Comparison of ENCODE assay signal across 9 cellular contexts in the genomic region with DNA sequence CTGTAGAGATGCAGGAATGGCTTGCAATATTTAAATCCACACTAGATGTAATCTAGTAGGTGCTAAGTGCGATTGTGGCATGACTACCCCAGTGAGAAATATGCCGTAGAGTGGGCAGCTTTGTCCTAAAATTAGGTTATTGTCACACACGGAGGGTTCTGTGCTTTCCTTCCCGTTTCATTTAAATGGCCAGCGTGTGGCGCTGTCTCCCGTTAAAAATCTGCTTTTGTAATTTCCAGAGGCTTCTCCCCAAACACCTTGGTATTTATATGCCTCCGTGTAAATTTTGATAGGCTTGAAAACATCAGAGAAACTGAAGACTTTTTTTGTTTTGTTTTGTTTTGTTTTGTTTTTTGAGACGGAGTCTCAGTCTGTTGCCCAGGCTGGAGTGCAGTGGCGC. TPM values are rescaled to one million over a fixed set of nuclear protein-coding genes. Genes with fewer than 3 reads are reported as not detected.
A peak's percentile ranks its signal among the peaks of the same experiment; 100 is the strongest.
DNase-seq lines count a peak whose midpoint lies in the region; ATAC-seq and TF ChIP-seq lines count a peak whose summit lies in the region.
"Had no signal": no experiment of that assay in that cellular context is flagged by ENCODE, and none has a peak within 500 bp of the region (broad histone marks: within the 10 kb centered on the region; RNA-seq: fewer than 3 reads in every experiment).

No MANE protein-coding gene starts in this region.

- ATAC-seq in esophagus mucosa = no peak

- H3K4me1 Mint-ChIP-seq in activated T-helper 2 cell treated with anti-CD3 and anti-CD28 coated beads, Interferon-gamma antibody, Interleukin-2, Interleukin-4, amounts not matched to agents 10 μg/mL and 5 μg/mL and 100 μg/mL, durations not matched to agents 14 hours and 24 hours and 36 hours (ENCODE audit: low read depth) = no peaks in the 10 kb centered on the region

- no peaks in the 10 kb centered on the region for H3K9me3 Mint-ChIP-seq in activated T-helper 2 cell treated with anti-CD3 and anti-CD28 coated beads, Interferon-gamma antibody, Interleukin-2, Interleukin-4, amounts not matched to agents 10 μg/mL and 5 μg/mL and 100 μg/mL, durations not matched to agents 14 hours and 24 hours and 36 hours

- no peak overlapping the region for H3K14ac ChIP-seq in mesenchymal stem cell (ENCODE audit: low read length in 2 of 2)

- H3K27ac ChIP-seq in mesenchymal stem cell (ENCODE audit: low read length, poor library complexity, severe bottlenecking) (no peak overlapping the region), tibial nerve (no peak overlapping the region), spleen (no peak overlapping the region)

- H3K36me3 ChIP-seq in mesenchymal stem cell (ENCODE audit: control insufficient read depth in 1 of 2, insufficient read depth in 2 of 2, low read depth in 1 of 2, low read length in 2 of 2) (no peaks in the 10 kb centered on the region), tibial nerve (no peaks in the 10 kb centered on the region), spleen (no peaks in the 10 kb centered on the region)

- peak; percentile 41 for DNase-seq in D341Med (ENCODE audit: low spot score)
- DNase-seq in HFF-Myc (ENCODE audit: extremely low read depth, low read depth) = no peak
- DNase-seq in activated T-helper 2 cell treated with anti-CD3 and anti-CD28 coated beads, Interferon-gamma antibody, Interleukin-2, Interleukin-4, amounts not matched to agents 10 μg/mL and 5 μg/mL and 100 μg/mL, durations not matched to agents 14 hours and 24 hours and 36 hours (ENCODE audit: low spot score) = peak; percentile 10
- DNase-seq in mesenchymal stem cell = peak; percentile 34
- no peak for DNase-seq in ACHN
- no peak for DNase-seq in tibial nerve (ENCODE audit: low spot score in 2 of 2)
- DNase-seq in spleen = no peak

- H2AK5ac ChIP-seq in mesenchymal stem cell (ENCODE audit: low read length, severe bottlenecking) = no peak overlapping the region

- no peak overlapping the region for H2AFZ ChIP-seq in mesenchymal stem cell (ENCODE audit: low read depth, low read length)

- no peak overlapping the region for H4K8ac ChIP-seq in mesenchymal stem cell (ENCODE audit: low read length)

- H4K91ac ChIP-seq in mesenchymal stem cell (ENCODE audit: low read length) = no peak overlapping the region

- H3K4me1 ChIP-seq in mesenchymal stem cell (ENCODE audit: control insufficient read depth, insufficient read depth, low read depth, low read length) (no peaks in the 10 kb centered on the region), tibial nerve (no peaks in the 10 kb centered on the region), spleen (no peaks in the 10 kb centered on the region)

- H3K18ac ChIP-seq in mesenchymal stem cell (ENCODE audit: low read depth in 1 of 2, low read length in 2 of 2) = no peak overlapping the region

- H3K27ac Mint-ChIP-seq in activated T-helper 2 cell treated with anti-CD3 and anti-CD28 coated beads, Interferon-gamma antibody, Interleukin-2, Interleukin-4, amounts not matched to agents 10 μg/mL and 5 μg/mL and 100 μg/mL, durations not matched to agents 14 hours and 24 hours and 36 hours = no peak overlapping the region

- H2BK15ac ChIP-seq in mesenchymal stem cell (ENCODE audit: low read depth, poor library complexity, severe bottlenecking) = no peak overlapping the region

- no peak overlapping the region for H3K9ac ChIP-seq in mesenchymal stem cell (ENCODE audit: low read length)

- H3K4me3 ChIP-seq in HFF-Myc (replicated peaks; ENCODE audit: low read depth, low read length) (no peak overlapping the region), mesenchymal stem cell (ENCODE audit: insufficient read depth in 1 of 2, low read depth in 1 of 2, low read length in 2 of 2) (no peak overlapping the region), tibial nerve (no peak overlapping the region), spleen (no peak overlapping the region)

- no peaks in the 10 kb centered on the region for H3K36me3 Mint-ChIP-seq in activated T-helper 2 cell treated with anti-CD3 and anti-CD28 coated beads, Interferon-gamma antibody, Interleukin-2, Interleukin-4, amounts not matched to agents 10 μg/mL and 5 μg/mL and 100 μg/mL, durations not matched to agents 14 hours and 24 hours and 36 hours (ENCODE audit: low read depth)

- 39% methylated on average over 5 of the region's 10 CpGs for WGBS in mesenchymal stem cell
- 20% methylated on average over 10 of the region's 10 CpGs; no CpG with 5 or more reads in 1 of the 2 donors for WGBS in tibial nerve, 2 donors
- 20 to 25% (median 25%) methylated on average over 10 of the region's 10 CpGs; no CpG with 5 or more reads in 2 of the 5 donors for WGBS in spleen, 5 donors

- no peaks in the 10 kb centered on the region for H3K9me3 ChIP-seq in mesenchymal stem cell (ENCODE audit: control insufficient read depth, low read length)
- no peaks in the 10 kb centered on the region for H3K9me3 ChIP-seq in tibial nerve
- H3K9me3 ChIP-seq in spleen = no peaks in the 10 kb centered on the region

- H3K4me3 Mint-ChIP-seq in activated T-helper 2 cell treated with anti-CD3 and anti-CD28 coated beads, Interferon-gamma antibody, Interleukin-2, Interleukin-4, amounts not matched to agents 10 μg/mL and 5 μg/mL and 100 μg/mL, durations not matched to agents 14 hours and 24 hours and 36 hours (ENCODE audit: low read depth) = no peak overlapping the region

- intact Hi-C loops in activated T-helper 2 cell treated with anti-CD3 and anti-CD28 coated beads, Interferon-gamma antibody, Interleukin-2, Interleukin-4, amounts not matched to agents 10 μg/mL and 5 μg/mL and 100 μg/mL, durations not matched to agents 14 hours and 24 hours and 36 hours (cut with micrococcal nuclease) = loop anchor here (5.0 kb wide), 1 partner anchor 114 kb away; no protein-coding TSS in a partner anchor
- intact Hi-C loops in spleen (cut with DNase I; ENCODE audit: low total_unique reads) = no loop called here

- H3K4me2 ChIP-seq in mesenchymal stem cell (ENCODE audit: low read length, poor library complexity, severe bottlenecking) = no peak overlapping the region

- TF ChIP-seq POLR2A in tibial nerve (IDR thresholded peaks at IDR 0.05) (no peak), spleen (IDR thresholded peaks at IDR 0.05) (no peak)

- no peak overlapping the region for H3K4ac ChIP-seq in mesenchymal stem cell (ENCODE audit: low read depth in 1 of 2, low read length in 2 of 2)

- no peaks in the 10 kb centered on the region for H3K79me1 ChIP-seq in mesenchymal stem cell (replicated peaks; ENCODE audit: low read length, poor library complexity, severe bottlenecking)

- H2BK5ac ChIP-seq in mesenchymal stem cell (ENCODE audit: low read depth, low read length, poor library complexity, severe bottlenecking) = no peak overlapping the region

- TF ChIP-seq EP300 in tibial nerve (IDR thresholded peaks at IDR 0.05) = no peak

- TF ChIP-seq CTCF in HFF-Myc (IDR thresholded peaks at IDR 0.05; ENCODE audit: low read depth, low read length, missing control alignments) = peak; percentile 31
- no peak for TF ChIP-seq CTCF in tibial nerve (IDR thresholded peaks at IDR 0.05)
- TF ChIP-seq CTCF in spleen (IDR thresholded peaks at IDR 0.05 in 8 of 11, conservative IDR thresholded peaks at IDR 0.05 in 3 of 11) = peak in 4 of 11 experiments; percentile 42 to 59 (median 54)

- H2BK120ac ChIP-seq in mesenchymal stem cell (ENCODE audit: low read depth, low read length) = no peak overlapping the region

- H3K23ac ChIP-seq in mesenchymal stem cell (ENCODE audit: low read length in 2 of 2) = no peak overlapping the region

- H2BK12ac ChIP-seq in mesenchymal stem cell (ENCODE audit: low read length in 2 of 2) = no peak overlapping the region

- no peaks in the 10 kb centered on the region for H3K27me3 ChIP-seq in mesenchymal stem cell (ENCODE audit: control insufficient read depth in 1 of 2, insufficient read depth in 1 of 2, low read length in 2 of 2)
- no peaks in the 10 kb centered on the region for H3K27me3 ChIP-seq in tibial nerve
- no peaks in the 10 kb centered on the region for H3K27me3 ChIP-seq in spleen (replicated peaks in 1 of 7)

- no peaks in the 10 kb centered on the region for H3K27me3 Mint-ChIP-seq in activated T-helper 2 cell treated with anti-CD3 and anti-CD28 coated beads, Interferon-gamma antibody, Interleukin-2, Interleukin-4, amounts not matched to agents 10 μg/mL and 5 μg/mL and 100 μg/mL, durations not matched to agents 14 hours and 24 hours and 36 hours (ENCODE audit: low read depth)

- in situ Hi-C loops in ACHN (cut with HindIII; ENCODE audit: low pct_ligation_motif_present, low pct_unique_long_range_greater_than_20kb, low sequenced_read_pairs) = no loop called here

RNA-seq across cellular contexts. Expression of a gene that starts 34.9 kb away (rescaled TPM):
- total RNA-seq in activated T-helper 2 cell treated with anti-CD3 and anti-CD28 coated beads, Interferon-gamma antibody, Interleukin-2, Interleukin-4, amounts not matched to agents 10 μg/mL and 5 μg/mL and 100 μg/mL, durations not matched to agents 14 hours and 24 hours and 36 hours = 1.3 TPM in 2 replicates
- polyA plus RNA-seq in mesenchymal stem cell (2013, experiment 1 of 2) = 0.46 TPM
- polyA plus RNA-seq in mesenchymal stem cell (2013, experiment 2 of 2) = 0.40 TPM
- total RNA-seq in tibial nerve = 1 to 10 TPM in 2 of 4 donors, not detected in 2; 3.1 to 3.3 TPM
- total RNA-seq in spleen = 1 to 10 TPM in 2 of 7 donors, not detected in 5; 2.4 to 3.8 TPM
- 1 to 10 TPM in 2 of 3 donors, not detected in 1; 2.0 to 2.7 TPM for polyA plus RNA-seq in spleen
- total RNA-seq in esophagus mucosa = not detected
- total RNA-seq: RPMI7951 had no signal

Comparison
In these comparisons a context has a peak if more than half of its experiments do, and no peak if none do; other contexts are left out.
1. DNase-seq: peak in D341Med (single experiment), activated T-helper 2 cell treated with anti-CD3 and anti-CD28 coated beads, Interferon-gamma antibody, Interleukin-2, Interleukin-4, amounts not matched to agents 10 μg/mL and 5 μg/mL and 100 μg/mL, durations not matched to agents 14 hours and 24 hours and 36 hours (single experiment) and mesenchymal stem cell (single experiment); none in HFF-Myc (single experiment), ACHN (single experiment), tibial nerve (0 of 2) and spleen (single experiment).